8 cellular contexts compared by ENCODE assay signal in the genomic region with DNA sequence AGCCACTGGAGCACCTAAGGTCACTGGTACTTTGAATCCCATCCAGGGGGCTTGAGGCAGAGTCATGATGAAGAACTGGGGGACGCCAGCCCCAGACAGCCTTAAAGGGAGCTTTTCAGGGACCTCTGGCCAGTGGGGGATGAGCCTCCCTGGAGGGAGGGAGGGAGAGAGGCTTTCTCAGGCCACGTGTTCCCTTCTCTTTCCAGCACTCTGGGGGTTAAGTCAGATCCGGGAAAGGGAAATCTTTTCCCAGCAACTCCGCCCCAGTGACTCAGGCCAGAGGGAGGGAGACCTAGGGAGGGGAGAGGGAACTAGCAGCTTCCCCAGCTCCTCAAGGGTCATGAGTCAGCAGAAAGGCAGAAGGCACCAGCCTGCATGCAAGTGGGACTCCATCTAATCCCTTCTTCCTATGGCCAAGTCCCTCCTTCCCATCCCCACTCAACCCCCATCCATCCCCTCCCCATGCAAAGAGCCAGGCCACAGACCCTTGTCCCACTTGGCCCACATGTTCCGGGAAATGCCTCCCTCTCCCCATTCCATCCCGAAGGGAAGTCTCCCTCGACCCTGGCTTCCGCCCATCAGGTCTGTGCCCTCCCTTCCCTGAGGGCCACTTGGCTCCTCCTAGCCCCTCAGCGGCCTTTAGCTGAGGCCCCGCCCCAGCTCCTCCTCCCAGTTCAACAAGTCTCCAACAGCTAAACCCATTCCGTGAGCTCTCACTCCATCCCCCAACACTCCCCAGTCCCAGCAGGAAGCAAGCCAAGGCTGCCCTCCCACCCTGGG. TPM values are rescaled to one million over a fixed set of nuclear protein-coding genes. Genes with fewer than 3 reads are reported as not detected.
A peak's percentile ranks its signal among the peaks of the same experiment; 100 is the strongest.
DNase-seq lines count a peak whose midpoint lies in the region; ATAC-seq and TF ChIP-seq lines count a peak whose summit lies in the region.

No MANE protein-coding gene starts in this region.

- POLR2A ChIA-PET in BJ (lab: Charles Lee), result interaction anchor here (0.6 to 2.2 kb wide), 5 partner anchors 9 to 198 kb away, joined by 3 to 23 read pairs (median 6); a partner anchor contains a TSS
- POLR2A ChIA-PET in activated CD8-positive, alpha-beta T cell treated with anti-CD3 and anti-CD28 coated beads, Interleukin-2, amount 10 ng/mL, durations not matched to agents 7 days and 5 days (lab: Charles Lee), result interaction anchor here (0.9 to 3.6 kb wide), 12 partner anchors 9 to 134 kb away, joined by 4 to 19 read pairs (median 10); a partner anchor contains a TSS

- H3K36me3 ChIP-seq in BJ (ENCODE audit: control insufficient read depth, insufficient read depth, low read length), result peaks cover 20% of the 10 kb centered on the region
- H3K36me3 ChIP-seq in GM23248 (ENCODE audit: low read depth), result peaks cover 19% of the 10 kb centered on the region

- H3K4me1 Mint-ChIP-seq in activated CD8-positive, alpha-beta T cell treated with anti-CD3 and anti-CD28 coated beads, Interleukin-2, amount 10 ng/mL, durations not matched to agents 7 days and 5 days (ENCODE audit: low read depth), result peaks cover 3% of the 10 kb centered on the region
- H3K4me1 Mint-ChIP-seq in endothelial cell (ENCODE audit: unreplicated experiment), result peaks cover 34% of the 10 kb centered on the region

- DNase-seq in BJ (ENCODE audit: low read depth) (peak; percentile 96), GM23248 (peak; percentile 100), NCI-H510A treated with DMSO at 0.1 percent for 48 hours (lab: John Stamatoyannopoulos, UW) (peak; percentile 90), endothelial cell (ENCODE audit: low spot score) (peak; percentile 85), lung microvascular endothelial cell (ENCODE audit: low read depth in 2 of 2) (peak; percentile 90 to 100)
- peak; percentile 86 for DNase-seq in activated CD8-positive, alpha-beta T cell treated with anti-CD3 and anti-CD28 coated beads, Interleukin-2, amount 10 ng/mL, durations not matched to agents 7 days and 5 days
- DNase-seq in stimulated activated CD8-positive, alpha-beta memory T cell treated with anti-CD3 and anti-CD28 coated beads, Interleukin-15, amount 100 ng/mL, for 48 hours (ENCODE audit: low read depth in 2 of 2), result peak; percentile 63

- no peak overlapping the region for H2AFZ ChIP-seq in GM23248

- CTCF ChIA-PET in BJ (lab: Yijun Ruan, JAX), result interaction anchor here (1.1 to 4.2 kb wide), 7 partner anchors 10 to 129 kb away, joined by 3 to 22 read pairs (median 8); a partner anchor contains a TSS
- CTCF ChIA-PET in activated CD8-positive, alpha-beta T cell treated with anti-CD3 and anti-CD28 coated beads, Interleukin-2, amount 10 ng/mL, durations not matched to agents 7 days and 5 days (lab: Charles Lee), result interaction anchor here (0.7 to 10.0 kb wide), 23 partner anchors 9 to 204 kb away, joined by 3 to 176 read pairs (median 9); a partner anchor contains a TSS

- peaks cover 8% of the 10 kb centered on the region; the same call in 1 of the 2 replicates for H4K20me1 ChIP-seq in GM23248 (ENCODE audit: insufficient read depth)

- no peak for TF ChIP-seq CTCF in BJ (IDR thresholded peaks at IDR 0.05; ENCODE audit: insufficient read depth, low read depth, low read length)
- TF ChIP-seq CTCF in endothelial cell (IDR thresholded peaks at IDR 0.05; ENCODE audit: unreplicated experiment), result no peak

- peak overlapping the region; percentile 36 for H3K4me3 ChIP-seq in BJ (ENCODE audit: low read depth, low read length)
- H3K4me3 ChIP-seq in GM23248, result peak overlapping the region; percentile 98

- no peaks in the 10 kb centered on the region for H3K9me3 Mint-ChIP-seq in activated CD8-positive, alpha-beta T cell treated with anti-CD3 and anti-CD28 coated beads, Interleukin-2, amount 10 ng/mL, durations not matched to agents 7 days and 5 days (ENCODE audit: insufficient read depth)
- H3K9me3 Mint-ChIP-seq in endothelial cell (ENCODE audit: unreplicated experiment), result no peaks in the 10 kb centered on the region

- peak; percentile 57 for ATAC-seq in activated CD8-positive, alpha-beta T cell treated with anti-CD3 and anti-CD28 coated beads, Interleukin-2, amount 10 ng/mL, durations not matched to agents 7 days and 5 days
- no peak for ATAC-seq in HG03095 (IDR thresholded peaks at IDR 0.05; ENCODE audit: unreplicated experiment)

- peaks cover 41% of the 10 kb centered on the region for H3K36me3 Mint-ChIP-seq in activated CD8-positive, alpha-beta T cell treated with anti-CD3 and anti-CD28 coated beads, Interleukin-2, amount 10 ng/mL, durations not matched to agents 7 days and 5 days (ENCODE audit: low read depth)
- H3K36me3 Mint-ChIP-seq in endothelial cell (ENCODE audit: low read depth, unreplicated experiment), result peaks cover 27% of the 10 kb centered on the region

- H3K27me3 ChIP-seq in BJ (ENCODE audit: control insufficient read depth, insufficient read depth, low read length), result no peaks in the 10 kb centered on the region
- H3K27me3 ChIP-seq in GM23248 (replicated peaks; ENCODE audit: insufficient read depth), result no peaks in the 10 kb centered on the region

- peaks cover 80% of the 10 kb centered on the region for H3K79me2 ChIP-seq in GM23248 (ENCODE audit: insufficient read depth)

- peak overlapping the region; percentile 99 for H3K9ac ChIP-seq in GM23248

- H3K9me3 ChIP-seq in GM23248 (ENCODE audit: low read depth), result no peaks in the 10 kb centered on the region

- in situ Hi-C loops in GM23248 (cut with MboI), result no loop called here

- H3K27ac Mint-ChIP-seq in activated CD8-positive, alpha-beta T cell treated with anti-CD3 and anti-CD28 coated beads, Interleukin-2, amount 10 ng/mL, durations not matched to agents 7 days and 5 days, result no peak overlapping the region
- H3K27ac Mint-ChIP-seq in endothelial cell (ENCODE audit: unreplicated experiment), result no peak overlapping the region

- H3K9me2 ChIP-seq in GM23248 (ENCODE audit: insufficient read depth), result no peaks in the 10 kb centered on the region

- H3F3A ChIP-seq in GM23248 (ENCODE audit: insufficient read depth), result peaks cover 83% of the 10 kb centered on the region

- peak overlapping the region; percentile 100 for H3K27ac ChIP-seq in GM23248

- H3K4me1 ChIP-seq in GM23248 (ENCODE audit: insufficient read depth), result peaks cover 71% of the 10 kb centered on the region

- H3K27me3 Mint-ChIP-seq in activated CD8-positive, alpha-beta T cell treated with anti-CD3 and anti-CD28 coated beads, Interleukin-2, amount 10 ng/mL, durations not matched to agents 7 days and 5 days (ENCODE audit: low read depth), result no peaks in the 10 kb centered on the region
- H3K27me3 Mint-ChIP-seq in endothelial cell (ENCODE audit: unreplicated experiment), result peaks cover 12% of the 10 kb centered on the region

- no peak overlapping the region for H3K4me3 Mint-ChIP-seq in activated CD8-positive, alpha-beta T cell treated with anti-CD3 and anti-CD28 coated beads, Interleukin-2, amount 10 ng/mL, durations not matched to agents 7 days and 5 days
- peak overlapping the region; percentile 79 for H3K4me3 Mint-ChIP-seq in endothelial cell (ENCODE audit: unreplicated experiment)

- WGBS in GM23248 (ENCODE audit: low coverage in 1 of 2, low lambda C conversion rate in 2 of 2, missing lambda C conversion rate in 2 of 2), 2 experiments, result 0 to 1% methylated on average over 8 to 11 of the region's 11 CpGs

- H3K4me2 ChIP-seq in GM23248 (ENCODE audit: unreplicated experiment), result peak overlapping the region; percentile 99

RNA-seq across cellular contexts. Expression of a gene that starts 5.6 kb away (rescaled TPM):
- 170 and 217 TPM in 2 replicates for polyA plus RNA-seq in BJ (2011; rRNA removed)
- 134 and 147 TPM in 2 replicates for polyA minus RNA-seq in BJ (2011; rRNA and poly(A)+ RNA removed)
- total RNA-seq in GM23248 (2014; rRNA removed; shearing (Covaris generic)), result 247 and 343 TPM in 2 replicates
- polyA plus RNA-seq in GM23248 (2016; fragmentation: Nextera tagmentation; extraction: Ambion mirVana), result 183 and 197 TPM in 2 replicates
- total RNA-seq in activated CD8-positive, alpha-beta T cell treated with anti-CD3 and anti-CD28 coated beads, Interleukin-2, amount 10 ng/mL, durations not matched to agents 7 days and 5 days, result 10 to 100 TPM; 58.8 to 63.4 TPM
- 125 TPM for total RNA-seq in endothelial cell (ENCODE audit: unreplicated experiment)
- total RNA-seq in lung microvascular endothelial cell, result 37.5 and 55.6 TPM in 2 replicates

RNA-seq across cellular contexts. Expression of a gene that starts 25.8 kb away (rescaled TPM):
- polyA plus RNA-seq in BJ (2011; rRNA removed) (0.10 TPM in 1 of 2 replicates, not detected in the other), GM23248 (2016; fragmentation: Nextera tagmentation; extraction: Ambion mirVana) (0.30 TPM in 1 of 2 replicates, not detected in the other)
- polyA minus RNA-seq in BJ (2011; rRNA and poly(A)+ RNA removed), result 0.43 TPM in 1 of 2 replicates, not detected in the other
- total RNA-seq in GM23248 (2014; rRNA removed; shearing (Covaris generic)), result not detected in 2 replicates
- total RNA-seq in activated CD8-positive, alpha-beta T cell treated with anti-CD3 and anti-CD28 coated beads, Interleukin-2, amount 10 ng/mL, durations not matched to agents 7 days and 5 days, result under 1 TPM in 1 of 2 experiments, not detected in 1; 0.47 TPM
- total RNA-seq in endothelial cell (ENCODE audit: unreplicated experiment) (1.9 TPM), lung microvascular endothelial cell (not detected in 2 replicates)

RNA-seq across cellular contexts. Expression of a gene that starts 39.1 kb away (rescaled TPM):
- 0.18 and 0.36 TPM in 2 replicates for polyA plus RNA-seq in BJ (2011; rRNA removed)
- polyA minus RNA-seq in BJ (2011; rRNA and poly(A)+ RNA removed), result 0.57 TPM in 1 of 2 replicates, not detected in the other
- total RNA-seq in GM23248 (2014; rRNA removed; shearing (Covaris generic)), result 0.76 TPM in 1 of 2 replicates, not detected in the other
- polyA plus RNA-seq in GM23248 (2016; fragmentation: Nextera tagmentation; extraction: Ambion mirVana), result 0.25 and 0.59 TPM in 2 replicates
- 1 to 10 TPM in 1 of 2 experiments, under 1 TPM in 1; 0.47 to 1.5 TPM for total RNA-seq in activated CD8-positive, alpha-beta T cell treated with anti-CD3 and anti-CD28 coated beads, Interleukin-2, amount 10 ng/mL, durations not matched to agents 7 days and 5 days
- total RNA-seq in endothelial cell (ENCODE audit: unreplicated experiment), result 2.2 TPM
- total RNA-seq in lung microvascular endothelial cell, result 0.20 and 0.22 TPM in 2 replicates

RNA-seq across cellular contexts. Expression of a gene that starts 47.7 kb away (rescaled TPM):
- polyA plus RNA-seq in BJ (2011; rRNA removed), result 23.4 and 67.2 TPM in 2 replicates
- polyA minus RNA-seq in BJ (2011; rRNA and poly(A)+ RNA removed), result 20.7 and 23.3 TPM in 2 replicates
- total RNA-seq in GM23248 (2014; rRNA removed; shearing (Covaris generic)), result 147 TPM in 2 replicates
- 113 and 117 TPM in 2 replicates for polyA plus RNA-seq in GM23248 (2016; fragmentation: Nextera tagmentation; extraction: Ambion mirVana)
- total RNA-seq in activated CD8-positive, alpha-beta T cell treated with anti-CD3 and anti-CD28 coated beads, Interleukin-2, amount 10 ng/mL, durations not matched to agents 7 days and 5 days, result under 1 TPM in 1 of 2 experiments, not detected in 1; 0.34 TPM
- total RNA-seq in endothelial cell (ENCODE audit: unreplicated experiment), result 40.3 TPM
- 29.9 and 49.2 TPM in 2 replicates for total RNA-seq in lung microvascular endothelial cell
